In the genomic region with DNA sequence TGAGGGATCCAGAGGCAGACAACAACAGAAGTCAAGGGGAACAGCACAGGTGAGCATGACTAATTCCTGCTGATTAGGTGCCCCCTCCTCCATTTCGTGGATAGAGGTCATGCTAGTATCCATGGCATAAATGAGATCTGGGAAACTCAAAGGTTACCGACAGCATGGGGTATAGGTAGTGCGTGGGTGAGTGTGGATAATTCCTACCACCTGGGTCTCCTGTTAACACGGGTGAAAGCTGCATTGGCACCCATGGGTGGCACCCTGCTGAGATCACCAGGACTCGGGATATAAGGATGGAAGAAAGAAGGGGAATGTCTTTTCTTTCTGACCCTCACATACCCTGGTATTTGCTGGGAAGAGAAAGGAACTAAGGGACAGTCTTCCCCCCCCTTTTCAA, we compare ENCODE assay signal across 1 cellular context.
TF ChIP-seq lines count a peak whose summit lies in the region.

No MANE protein-coding gene starts in this region.

TF ChIP-seq in K562, 482 proteins besides CTCF, POLR2A, EP300 and RAD21 (continued from another document):
- TF ChIP-seq, protein P1, sequence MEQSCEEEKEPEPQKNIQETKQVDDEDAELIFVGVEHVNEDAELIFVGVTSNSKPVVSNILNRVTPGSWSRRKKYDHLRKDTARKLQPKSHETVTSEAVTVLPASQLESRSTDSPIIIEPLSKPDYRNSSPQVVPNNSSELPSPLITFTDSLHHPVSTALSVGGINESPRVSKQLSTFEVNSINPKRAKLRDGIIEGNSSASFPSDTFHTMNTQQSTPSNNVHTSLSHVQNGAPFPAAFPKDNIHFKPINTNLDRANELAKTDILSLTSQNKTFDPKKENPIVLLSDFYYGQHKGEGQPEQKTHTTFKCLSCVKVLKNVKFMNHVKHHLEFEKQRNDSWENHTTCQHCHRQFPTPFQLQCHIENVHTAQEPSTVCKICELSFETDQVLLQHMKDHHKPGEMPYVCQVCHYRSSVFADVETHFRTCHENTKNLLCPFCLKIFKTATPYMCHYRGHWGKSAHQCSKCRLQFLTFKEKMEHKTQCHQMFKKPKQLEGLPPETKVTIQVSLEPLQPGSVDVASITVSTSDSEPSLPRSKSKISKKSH (CRISPR knock-in tag; IDR thresholded peaks at IDR 0.05) = 0 out of 2 replicates have a peak, but pooled peaks have one; percentile 9
- no peak for TF ChIP-seq NRF1 (conservative IDR thresholded peaks at IDR 0.05 in 1 of 2, IDR thresholded peaks at IDR 0.05 in 1 of 2)
- TF ChIP-seq FOXM1 (IDR thresholded peaks at IDR 0.05; ENCODE audit: low read depth) = no peak
- TF ChIP-seq FOXM1 (CRISPR knock-in tag; IDR thresholded peaks at IDR 0.05; ENCODE audit: low read depth) = no peak
- TF ChIP-seq, protein P2, sequence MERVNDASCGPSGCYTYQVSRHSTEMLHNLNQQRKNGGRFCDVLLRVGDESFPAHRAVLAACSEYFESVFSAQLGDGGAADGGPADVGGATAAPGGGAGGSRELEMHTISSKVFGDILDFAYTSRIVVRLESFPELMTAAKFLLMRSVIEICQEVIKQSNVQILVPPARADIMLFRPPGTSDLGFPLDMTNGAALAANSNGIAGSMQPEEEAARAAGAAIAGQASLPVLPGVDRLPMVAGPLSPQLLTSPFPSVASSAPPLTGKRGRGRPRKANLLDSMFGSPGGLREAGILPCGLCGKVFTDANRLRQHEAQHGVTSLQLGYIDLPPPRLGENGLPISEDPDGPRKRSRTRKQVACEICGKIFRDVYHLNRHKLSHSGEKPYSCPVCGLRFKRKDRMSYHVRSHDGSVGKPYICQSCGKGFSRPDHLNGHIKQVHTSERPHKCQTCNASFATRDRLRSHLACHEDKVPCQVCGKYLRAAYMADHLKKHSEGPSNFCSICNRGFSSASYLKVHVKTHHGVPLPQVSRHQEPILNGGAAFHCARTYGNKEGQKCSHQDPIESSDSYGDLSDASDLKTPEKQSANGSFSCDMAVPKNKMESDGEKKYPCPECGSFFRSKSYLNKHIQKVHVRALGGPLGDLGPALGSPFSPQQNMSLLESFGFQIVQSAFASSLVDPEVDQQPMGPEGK (CRISPR knock-in tag; IDR thresholded peaks at IDR 0.05; ENCODE audit: borderline replicate concordance) = no peak
- TF ChIP-seq CBX3 (IDR thresholded peaks at IDR 0.05; ENCODE audit: borderline replicate concordance in 1 of 2, low read length in 2 of 2) = peak; percentile 94 to 98
- TF ChIP-seq ZNF212 (CRISPR knock-in tag; IDR thresholded peaks at IDR 0.05) = no peak
- no peak for TF ChIP-seq TGIF2 (CRISPR knock-in tag; IDR thresholded peaks at IDR 0.05)
- TF ChIP-seq, protein P3, sequence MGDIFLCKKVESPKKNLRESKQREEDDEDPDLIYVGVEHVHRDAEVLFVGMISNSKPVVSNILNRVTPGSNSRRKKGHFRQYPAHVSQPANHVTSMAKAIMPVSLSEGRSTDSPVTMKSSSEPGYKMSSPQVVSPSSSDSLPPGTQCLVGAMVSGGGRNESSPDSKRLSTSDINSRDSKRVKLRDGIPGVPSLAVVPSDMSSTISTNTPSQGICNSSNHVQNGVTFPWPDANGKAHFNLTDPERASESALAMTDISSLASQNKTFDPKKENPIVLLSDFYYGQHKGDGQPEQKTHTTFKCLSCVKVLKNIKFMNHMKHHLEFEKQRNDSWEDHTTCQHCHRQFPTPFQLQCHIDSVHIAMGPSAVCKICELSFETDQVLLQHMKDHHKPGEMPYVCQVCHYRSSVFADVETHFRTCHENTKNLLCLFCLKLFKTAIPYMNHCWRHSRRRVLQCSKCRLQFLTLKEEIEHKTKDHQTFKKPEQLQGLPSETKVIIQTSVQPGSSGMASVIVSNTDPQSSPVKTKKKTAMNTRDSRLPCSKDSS (IDR thresholded peaks at IDR 0.05; ENCODE audit: low read depth, partially characterized antibody) = peak; percentile 85
- no peak for TF ChIP-seq TEAD1 (CRISPR knock-in tag; IDR thresholded peaks at IDR 0.05)
- TF ChIP-seq, protein P4, sequence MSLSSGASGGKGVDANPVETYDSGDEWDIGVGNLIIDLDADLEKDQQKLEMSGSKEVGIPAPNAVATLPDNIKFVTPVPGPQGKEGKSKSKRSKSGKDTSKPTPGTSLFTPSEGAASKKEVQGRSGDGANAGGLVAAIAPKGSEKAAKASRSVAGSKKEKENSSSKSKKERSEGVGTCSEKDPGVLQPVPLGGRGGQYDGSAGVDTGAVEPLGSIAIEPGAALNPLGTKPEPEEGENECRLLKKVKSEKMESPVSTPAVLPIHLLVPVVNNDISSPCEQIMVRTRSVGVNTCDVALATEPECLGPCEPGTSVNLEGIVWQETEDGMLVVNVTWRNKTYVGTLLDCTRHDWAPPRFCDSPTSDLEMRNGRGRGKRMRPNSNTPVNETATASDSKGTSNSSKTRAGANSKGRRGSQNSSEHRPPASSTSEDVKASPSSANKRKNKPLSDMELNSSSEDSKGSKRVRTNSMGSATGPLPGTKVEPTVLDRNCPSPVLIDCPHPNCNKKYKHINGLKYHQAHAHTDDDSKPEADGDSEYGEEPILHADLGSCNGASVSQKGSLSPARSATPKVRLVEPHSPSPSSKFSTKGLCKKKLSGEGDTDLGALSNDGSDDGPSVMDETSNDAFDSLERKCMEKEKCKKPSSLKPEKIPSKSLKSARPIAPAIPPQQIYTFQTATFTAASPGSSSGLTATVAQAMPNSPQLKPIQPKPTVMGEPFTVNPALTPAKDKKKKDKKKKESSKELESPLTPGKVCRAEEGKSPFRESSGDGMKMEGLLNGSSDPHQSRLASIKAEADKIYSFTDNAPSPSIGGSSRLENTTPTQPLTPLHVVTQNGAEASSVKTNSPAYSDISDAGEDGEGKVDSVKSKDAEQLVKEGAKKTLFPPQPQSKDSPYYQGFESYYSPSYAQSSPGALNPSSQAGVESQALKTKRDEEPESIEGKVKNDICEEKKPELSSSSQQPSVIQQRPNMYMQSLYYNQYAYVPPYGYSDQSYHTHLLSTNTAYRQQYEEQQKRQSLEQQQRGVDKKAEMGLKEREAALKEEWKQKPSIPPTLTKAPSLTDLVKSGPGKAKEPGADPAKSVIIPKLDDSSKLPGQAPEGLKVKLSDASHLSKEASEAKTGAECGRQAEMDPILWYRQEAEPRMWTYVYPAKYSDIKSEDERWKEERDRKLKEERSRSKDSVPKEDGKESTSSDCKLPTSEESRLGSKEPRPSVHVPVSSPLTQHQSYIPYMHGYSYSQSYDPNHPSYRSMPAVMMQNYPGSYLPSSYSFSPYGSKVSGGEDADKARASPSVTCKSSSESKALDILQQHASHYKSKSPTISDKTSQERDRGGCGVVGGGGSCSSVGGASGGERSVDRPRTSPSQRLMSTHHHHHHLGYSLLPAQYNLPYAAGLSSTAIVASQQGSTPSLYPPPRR (CRISPR knock-in tag; IDR thresholded peaks at IDR 0.05; ENCODE audit: borderline replicate concordance) = no peak
- TF ChIP-seq TRIM28 (IDR thresholded peaks at IDR 0.05) = peak; percentile 95
- no peak for TF ChIP-seq ZNF644 (tag; IDR thresholded peaks at IDR 0.05; ENCODE audit: low read depth)
- no peak for TF ChIP-seq GTF2E2 (tag; IDR thresholded peaks at IDR 0.05)
- TF ChIP-seq ZNF444 (CRISPR knock-in tag; IDR thresholded peaks at IDR 0.05) = no peak
- TF ChIP-seq, protein P5, sequence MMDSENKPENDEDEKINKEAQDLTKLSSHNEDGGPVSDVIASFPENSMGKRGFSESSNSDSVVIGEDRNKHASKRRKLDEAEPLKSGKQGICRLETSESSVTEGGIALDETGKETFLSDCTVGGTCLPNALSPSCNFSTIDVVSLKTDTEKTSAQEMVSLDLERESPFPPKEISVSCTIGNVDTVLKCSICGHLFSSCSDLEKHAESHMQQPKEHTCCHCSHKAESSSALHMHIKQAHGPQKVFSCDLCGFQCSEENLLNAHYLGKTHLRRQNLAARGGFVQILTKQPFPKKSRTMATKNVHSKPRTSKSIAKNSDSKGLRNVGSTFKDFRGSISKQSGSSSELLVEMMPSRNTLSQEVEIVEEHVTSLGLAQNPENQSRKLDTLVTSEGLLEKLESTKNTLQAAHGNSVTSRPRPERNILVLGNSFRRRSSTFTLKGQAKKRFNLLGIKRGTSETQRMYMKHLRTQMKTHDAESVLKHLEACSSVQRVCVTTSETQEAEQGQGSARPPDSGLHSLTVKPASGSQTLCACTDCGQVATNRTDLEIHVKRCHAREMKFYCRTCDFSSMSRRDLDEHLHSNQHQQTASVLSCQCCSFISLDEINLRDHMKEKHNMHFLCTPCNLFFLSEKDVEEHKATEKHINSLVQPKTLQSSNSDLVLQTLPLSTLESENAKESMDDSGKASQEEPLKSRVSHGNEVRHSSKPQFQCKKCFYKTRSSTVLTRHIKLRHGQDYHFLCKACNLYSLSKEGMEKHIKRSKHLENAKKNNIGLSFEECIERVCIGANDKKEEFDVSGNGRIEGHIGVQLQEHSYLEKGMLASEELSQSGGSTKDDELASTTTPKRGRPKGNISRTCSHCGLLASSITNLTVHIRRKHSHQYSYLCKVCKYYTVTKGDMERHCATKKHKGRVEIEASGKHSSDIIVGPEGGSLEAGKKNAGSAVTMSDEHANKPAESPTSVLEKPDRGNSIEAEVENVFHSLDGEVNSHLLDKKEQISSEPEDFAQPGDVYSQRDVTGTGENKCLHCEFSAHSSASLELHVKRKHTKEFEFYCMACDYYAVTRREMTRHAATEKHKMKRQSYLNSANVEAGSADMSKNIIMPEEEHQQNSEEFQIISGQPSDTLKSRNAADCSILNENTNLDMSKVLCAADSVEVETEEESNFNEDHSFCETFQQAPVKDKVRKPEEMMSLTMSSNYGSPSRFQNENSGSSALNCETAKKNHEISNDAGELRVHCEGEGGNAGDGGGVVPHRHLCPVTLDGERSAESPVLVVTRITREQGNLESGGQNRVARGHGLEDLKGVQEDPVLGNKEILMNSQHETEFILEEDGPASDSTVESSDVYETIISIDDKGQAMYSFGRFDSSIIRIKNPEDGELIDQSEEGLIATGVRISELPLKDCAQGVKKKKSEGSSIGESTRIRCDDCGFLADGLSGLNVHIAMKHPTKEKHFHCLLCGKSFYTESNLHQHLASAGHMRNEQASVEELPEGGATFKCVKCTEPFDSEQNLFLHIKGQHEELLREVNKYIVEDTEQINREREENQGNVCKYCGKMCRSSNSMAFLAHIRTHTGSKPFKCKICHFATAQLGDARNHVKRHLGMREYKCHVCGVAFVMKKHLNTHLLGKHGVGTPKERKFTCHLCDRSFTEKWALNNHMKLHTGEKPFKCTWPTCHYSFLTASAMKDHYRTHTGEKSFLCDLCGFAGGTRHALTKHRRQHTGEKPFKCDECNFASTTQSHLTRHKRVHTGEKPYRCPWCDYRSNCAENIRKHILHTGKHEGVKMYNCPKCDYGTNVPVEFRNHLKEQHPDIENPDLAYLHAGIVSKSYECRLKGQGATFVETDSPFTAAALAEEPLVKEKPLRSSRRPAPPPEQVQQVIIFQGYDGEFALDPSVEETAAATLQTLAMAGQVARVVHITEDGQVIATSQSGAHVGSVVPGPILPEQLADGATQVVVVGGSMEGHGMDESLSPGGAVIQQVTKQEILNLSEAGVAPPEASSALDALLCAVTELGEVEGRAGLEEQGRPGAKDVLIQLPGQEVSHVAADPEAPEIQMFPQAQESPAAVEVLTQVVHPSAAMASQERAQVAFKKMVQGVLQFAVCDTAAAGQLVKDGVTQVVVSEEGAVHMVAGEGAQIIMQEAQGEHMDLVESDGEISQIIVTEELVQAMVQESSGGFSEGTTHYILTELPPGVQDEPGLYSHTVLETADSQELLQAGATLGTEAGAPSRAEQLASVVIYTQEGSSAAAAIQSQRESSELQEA (IDR thresholded peaks at IDR 0.05; ENCODE audit: low read depth) = no peak
